ENCODE assay signal across 30 cellular contexts in the genomic region with DNA sequence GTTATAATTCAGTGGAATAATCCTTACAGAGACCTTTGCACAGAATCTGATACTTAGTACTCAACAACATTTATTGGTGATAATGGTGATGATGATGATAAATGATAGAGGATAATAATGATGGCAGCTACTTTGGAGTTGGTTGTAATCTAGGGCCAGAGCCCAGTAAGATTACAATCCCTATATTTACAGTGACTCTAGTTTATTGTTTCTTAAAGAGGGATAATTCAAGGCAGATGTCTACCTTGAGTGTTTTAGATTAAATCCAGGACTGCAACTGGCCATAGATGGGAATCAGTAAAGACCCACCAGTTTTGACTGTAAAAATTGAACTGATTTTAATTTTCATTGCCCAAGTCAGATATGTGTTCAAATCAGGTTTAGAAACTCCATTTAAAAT.
"Had no signal": no experiment of that assay in that cellular context is flagged by ENCODE, and none has a peak within 500 bp of the region (broad histone marks: within the 10 kb centered on the region; RNA-seq: fewer than 3 reads in every experiment).

No MANE protein-coding gene starts in this region.

- ATAC-seq: activated naive CD4-positive, alpha-beta T cell treated with anti-CD3 and anti-CD28 coated beads, Interleukin-2, amount 50 U/mL, for 72 hours; activated naive CD8-positive, alpha-beta T cell treated with anti-CD3 and anti-CD28 coated beads, Interleukin-2, amount 50 U/mL, for 24 hours; activated T-cell treated with anti-CD3 and anti-CD28 coated beads, Interleukin-2, amount 50 U/mL, for 4 hours; activated T-cell treated with anti-CD3 and anti-CD28 coated beads, Interleukin-2, amount 50 U/mL, for 72 hours; activated T-helper 17 cell treated with anti-CD3 and anti-CD28 coated beads, Interleukin-2, amount 50 U/mL, for 72 hours; body of pancreas had no signal

- H3K9me3 ChIP-seq: adrenal gland, ascending aorta, body of pancreas, breast epithelium had no signal

- H3K36me3 ChIP-seq: adrenal gland, ascending aorta, brain microvascular endothelial cell, breast epithelium, cardiac muscle cell had no signal

- H3K27ac ChIP-seq: adrenal gland, ascending aorta, body of pancreas, brain microvascular endothelial cell, breast epithelium, cardiac muscle cell had no signal

- H3K27me3 ChIP-seq: adrenal gland, ascending aorta, body of pancreas, brain microvascular endothelial cell, breast epithelium, cardiac muscle cell had no signal

- H3K4me3 ChIP-seq: adrenal gland, ascending aorta, body of pancreas, breast epithelium, cardiac muscle cell had no signal

- H3K4me1 ChIP-seq: adrenal gland, ascending aorta, body of pancreas, breast epithelium had no signal

- DNase-seq: activated effector memory CD4-positive, alpha-beta T cell treated with anti-CD3 and anti-CD28 coated beads, Interleukin-2, amount 50 U/mL, for 16 hours; activated effector memory CD4-positive, alpha-beta T cell treated with Interleukin-2 at 50 U/mL for 16 hours; activated gamma-delta T cell; activated gamma-delta T cell treated with Interleukin-2 at 50 U/mL for 16 hours; activated naive CD4-positive, alpha-beta T cell; activated naive CD4-positive, alpha-beta T cell treated with anti-CD3 and anti-CD28 coated beads for 36 hours; activated naive CD4-positive, alpha-beta T cell treated with anti-CD3 and anti-CD28 coated beads, Interleukin-2, amount 10 ng/mL, durations not matched to agents 7 days and 5 days; activated naive CD4-positive, alpha-beta T cell treated with anti-CD3 and anti-CD28 coated beads, Interleukin-2, amount 50 U/mL, for 16 hours; activated naive CD4-positive, alpha-beta T cell treated with Interleukin-2 at 50 U/mL for 16 hours; activated naive CD8-positive, alpha-beta T cell treated with anti-CD3 and anti-CD28 coated beads for 36 hours; activated naive CD8-positive, alpha-beta T cell treated with anti-CD3 and anti-CD28 coated beads, Interleukin-2, amount 10 ng/mL, durations not matched to agents 7 days and 5 days; activated naive CD8-positive, alpha-beta T cell treated with anti-CD3 and anti-CD28 coated beads, Interleukin-2, amount 50 U/mL, for 24 hours; activated T-cell treated with anti-CD3 and anti-CD28 coated beads, Interleukin-2, amount 50 U/mL, for 4 hours; activated T-cell treated with anti-CD3 and anti-CD28 coated beads, Interleukin-2, amount 50 U/mL, for 48 hours; activated T-cell treated with anti-CD3 and anti-CD28 coated beads, Interleukin-2, amount 50 U/mL, for 72 hours; adrenal gland; amniotic stem cell; amygdala; anterior cingulate cortex; aorta; body of pancreas; brain microvascular endothelial cell; caudate nucleus; central memory CD4-positive, alpha-beta T cell; cerebellar nuclear complex had no signal
